In genomic region chr1:8214501-8215173, GRCh38 we compare ENCODE assay signal across 31 cellular contexts.
DNase-seq lines count a peak whose midpoint lies in the region; ATAC-seq, FAIRE-seq and TF ChIP-seq lines count a peak whose summit lies in the region.
"Had no signal": no experiment of that assay in that cellular context is flagged by ENCODE, and none has a peak within 500 bp of the region (broad histone marks: within the 10 kb centered on the region; RNA-seq: fewer than 3 reads in every experiment).

No MANE protein-coding gene starts in this region.

- dilution Hi-C loops in IMR-90 (cut with HindIII; ENCODE audit: low sequenced_read_pairs, unreplicated experiment): no loop called here

- no peak overlapping the region for H2AK9ac ChIP-seq in IMR-90 (replicated peaks; ENCODE audit: low read depth, low read length, poor library complexity)

- H3K27ac ChIP-seq in IMR-90 (ENCODE audit: insufficient read depth, low read length) (peak overlapping the region; percentile 3; the same call in 1 of the 2 replicates), mesendoderm (ENCODE audit: low read depth, low read length) (no peak overlapping the region)
- H3K27ac ChIP-seq: BLaER1, HL-60, testis had no signal

- peak; percentile 98 for FAIRE-seq in A204.1 (lab: Jason Lieb, UNC)
- FAIRE-seq: colon, D721Med, HepG2 had no signal

- H2BK20ac ChIP-seq in IMR-90 (ENCODE audit: low read depth, low read length): peak overlapping the region; percentile 91

- H3K36me3 ChIP-seq in IMR-90 (ENCODE audit: control insufficient read depth, insufficient read depth, low read length) (no peaks in the 10 kb centered on the region), mesendoderm (ENCODE audit: control insufficient read depth, insufficient read depth, low read length) (no peaks in the 10 kb centered on the region)
- H3K36me3 ChIP-seq: BLaER1, esophagus squamous epithelium, heart right ventricle had no signal

- H3K27me3 ChIP-seq in IMR-90 (ENCODE audit: control insufficient read depth, insufficient read depth, low read length): no peaks in the 10 kb centered on the region
- H3K27me3 ChIP-seq in mesendoderm (ENCODE audit: insufficient read depth, low read length, poor library complexity): no peaks in the 10 kb centered on the region
- H3K27me3 ChIP-seq: testis had no signal

- POLR2A ChIA-PET in IMR-90 (lab: Charles Lee; ENCODE audit: unreplicated experiment): no interaction called here

- H2AK5ac ChIP-seq in IMR-90 (ENCODE audit: low read depth, low read length): peak overlapping the region; percentile 32; the same call in 1 of the 2 replicates
- no peak overlapping the region for H2AK5ac ChIP-seq in mesendoderm (ENCODE audit: low read length)

- H3K79me1 ChIP-seq in IMR-90 (ENCODE audit: low read depth in 1 of 2, low read length in 2 of 2) (peaks cover 3 to 5% of the 10 kb centered on the region in 2 experiments; a peak in 2 of 4 replicates), mesendoderm (ENCODE audit: low read length) (no peaks in the 10 kb centered on the region)

- no peak for TF ChIP-seq RAD21 in IMR-90 (IDR thresholded peaks at IDR 0.05; ENCODE audit: low read length)

- H3K9me3 Mint-ChIP-seq in chondrocyte (ENCODE audit: low read depth): no peaks in the 10 kb centered on the region
- H3K9me3 Mint-ChIP-seq: activated naive CD8-positive, alpha-beta T cell treated with anti-CD3 and anti-CD28 coated beads, Interleukin-2, amount 50 U/mL, for 24 hours; effector memory CD8-positive, alpha-beta T cell; stimulated activated effector memory CD8-positive, alpha-beta T cell treated with anti-CD3 and anti-CD28 coated beads, Interleukin-12 subunit alpha, Interleukin-12 subunit beta, amount 100 ng/mL, for 72 hours had no signal

- no peaks in the 10 kb centered on the region for H3K9me3 ChIP-seq in IMR-90 (ENCODE audit: control insufficient read depth, insufficient read depth, low read length)
- H3K9me3 ChIP-seq: BLaER1, esophagus squamous epithelium, heart right ventricle, testis had no signal

- H3K9me1 ChIP-seq in IMR-90 (ENCODE audit: insufficient read depth, low read length): peaks cover 45% of the 10 kb centered on the region

- no peak for ATAC-seq in IMR-90 (ENCODE audit: low read depth)
- ATAC-seq in stimulated activated naive CD8-positive, alpha-beta T cell treated with anti-CD3 and anti-CD28 coated beads, Interleukin-15, Interleukin-2, amounts not matched to agents 100 U/mL and 50 U/mL, for 24 hours: no peak
- ATAC-seq: activated naive CD8-positive, alpha-beta T cell treated with anti-CD3 and anti-CD28 coated beads, Interleukin-2, amount 50 U/mL, for 24 hours; effector memory CD8-positive, alpha-beta T cell; heart right ventricle; HepG2; left colon; stimulated activated effector memory CD8-positive, alpha-beta T cell treated with anti-CD3 and anti-CD28 coated beads, Interleukin-12 subunit alpha, Interleukin-12 subunit beta, amount 100 ng/mL, for 72 hours had no signal

- CTCF ChIA-PET in IMR-90 (lab: Yijun Ruan, JAX): interaction anchor here (1.0 kb wide), 1 partner anchor 151 kb away, joined by 3 read pairs; no protein-coding TSS in a partner anchor

- H3K4me1 Mint-ChIP-seq in chondrocyte (ENCODE audit: low read depth): peaks cover 70% of the 10 kb centered on the region

- TF ChIP-seq POLR2A in IMR-90 (IDR thresholded peaks at IDR 0.05; ENCODE audit: low read depth, low read length): no peak

- H3K14ac ChIP-seq in IMR-90 (replicated peaks; ENCODE audit: low read depth, low read length): peak overlapping the region; percentile 43; the same call in 1 of the 2 replicates

- H3K23ac ChIP-seq in IMR-90 (ENCODE audit: low read depth, low read length) (peak overlapping the region; percentile 41; the same call in 1 of the 2 replicates), mesendoderm (ENCODE audit: low read length) (no peak overlapping the region)

- H3K18ac ChIP-seq in IMR-90 (ENCODE audit: low read depth, low read length) (peak overlapping the region; percentile 75), mesendoderm (ENCODE audit: low read length) (no peak overlapping the region)

- intact Hi-C loops in IMR-90 (cut with micrococcal nuclease) (no loop called here), head of caudate nucleus (cut with DNase I) (no loop called here)

- H2BK120ac ChIP-seq in IMR-90 (ENCODE audit: low read depth, low read length): peak overlapping the region; percentile 81
- no peak overlapping the region for H2BK120ac ChIP-seq in mesendoderm (ENCODE audit: low read depth, low read length)

- WGBS in IMR-90 (ENCODE audit: extremely low coverage in 2 of 2, insufficient read length in 1 of 2), 2 experiments: no CpG with 5 or more reads among the region's 6 CpGs
- WGBS in mesendoderm (ENCODE audit: extremely low coverage, insufficient coverage, low lambda C conversion rate): no CpG with 5 or more reads among the region's 6 CpGs

- in situ Hi-C loops in IMR-90 (cut with MboI; ENCODE audit: low sequenced_read_pairs): loop anchor here (10.0 kb wide), 1 partner anchor 180 kb away; no protein-coding TSS in a partner anchor

- peaks cover 57% of the 10 kb centered on the region for H3K4me1 ChIP-seq in IMR-90 (ENCODE audit: control insufficient read depth, insufficient read depth, low read length)
- H3K4me1 ChIP-seq in mesendoderm (ENCODE audit: control insufficient read depth, low read depth, low read length): peaks cover 4% of the 10 kb centered on the region

- H4K5ac ChIP-seq in IMR-90 (ENCODE audit: low read depth, low read length) (peak overlapping the region; percentile 33), mesendoderm (ENCODE audit: low read length) (no peak overlapping the region)

- peak overlapping the region; percentile 99; the same call in 1 of the 2 replicates for H4K91ac ChIP-seq in IMR-90 (ENCODE audit: insufficient read depth, low read depth, low read length)

- H4K8ac ChIP-seq in IMR-90 (ENCODE audit: low read depth in 2 of 2, low read length in 2 of 2) (peak overlapping the region; percentile 59 to 94; a peak in 3 of 4 replicates), mesendoderm (ENCODE audit: low read depth, low read length) (no peak overlapping the region)

- H2BK5ac ChIP-seq in IMR-90 (ENCODE audit: low read depth, low read length, poor library complexity, severe bottlenecking) (peak overlapping the region; percentile 27), mesendoderm (ENCODE audit: low read length) (no peak overlapping the region)

- H3K4me3 ChIP-seq in IMR-90 (ENCODE audit: insufficient read depth, low read depth, low read length) (no peak overlapping the region), mesendoderm (ENCODE audit: low read length) (no peak overlapping the region)
- H3K4me3 ChIP-seq: BLaER1, esophagus squamous epithelium, heart right ventricle, testis had no signal

- H3K56ac ChIP-seq in IMR-90 (ENCODE audit: extremely low read depth, insufficient read depth, low read length) (no peak overlapping the region), mesendoderm (ENCODE audit: low read length) (no peak overlapping the region)

- BruUV-seq in IMR-90 (replicated peaks; lab: Mats Ljungman, UMichigan): no TSS peak

- H3K9ac ChIP-seq in IMR-90 (ENCODE audit: low read depth, low read length) (no peak overlapping the region), mesendoderm (ENCODE audit: low read length) (no peak overlapping the region)
- H3K9ac ChIP-seq: BLaER1 had no signal

- no peaks in the 10 kb centered on the region for H3K79me2 ChIP-seq in mesendoderm (ENCODE audit: control insufficient read depth, insufficient read depth, low read length)

- peak overlapping the region; percentile 69 for H2BK15ac ChIP-seq in IMR-90 (ENCODE audit: low read depth, low read length)
- H2BK15ac ChIP-seq in mesendoderm (replicated peaks; ENCODE audit: low read depth): no peak overlapping the region

- H4K20me1 ChIP-seq in IMR-90 (ENCODE audit: insufficient read depth, low read length): no peaks in the 10 kb centered on the region
- H4K20me1 ChIP-seq: BLaER1 had no signal

- TF ChIP-seq CTCF in IMR-90 (conservative IDR thresholded peaks at IDR 0.05; ENCODE audit: low read depth, low read length) (0 out of 2 replicates have a peak, but pooled peaks have one; percentile 10), chondrocyte (IDR thresholded peaks at IDR 0.05) (peak; percentile 60)

- H3K4me3 Mint-ChIP-seq in chondrocyte (ENCODE audit: unreplicated experiment): no peak overlapping the region
- H3K4me3 Mint-ChIP-seq: activated naive CD8-positive, alpha-beta T cell treated with anti-CD3 and anti-CD28 coated beads, Interleukin-2, amount 50 U/mL, for 24 hours; brain; stimulated activated effector memory CD8-positive, alpha-beta T cell treated with anti-CD3 and anti-CD28 coated beads, Interleukin-12 subunit alpha, Interleukin-12 subunit beta, amount 100 ng/mL, for 72 hours had no signal

- peak overlapping the region; percentile 75 for H3K27ac Mint-ChIP-seq in chondrocyte (ENCODE audit: unreplicated experiment)
- H3K27ac Mint-ChIP-seq: activated naive CD8-positive, alpha-beta T cell treated with anti-CD3 and anti-CD28 coated beads, Interleukin-2, amount 50 U/mL, for 24 hours; brain; effector memory CD8-positive, alpha-beta T cell; stimulated activated effector memory CD8-positive, alpha-beta T cell treated with anti-CD3 and anti-CD28 coated beads, Interleukin-12 subunit alpha, Interleukin-12 subunit beta, amount 100 ng/mL, for 72 hours had no signal

- H3K4me2 ChIP-seq in IMR-90 (ENCODE audit: low read depth, low read length) (no peak overlapping the region), mesendoderm (ENCODE audit: low read length) (no peak overlapping the region)
- H3K4me2 ChIP-seq: BLaER1 had no signal

- H3K27me3 Mint-ChIP-seq in chondrocyte (ENCODE audit: low read depth): no peaks in the 10 kb centered on the region

- H2AFZ ChIP-seq in IMR-90 (replicated peaks; ENCODE audit: low read length, poor library complexity): no peak overlapping the region

- H3K4ac ChIP-seq in IMR-90 (ENCODE audit: low read depth, low read length) (peak overlapping the region; percentile 44), mesendoderm (ENCODE audit: low read depth, low read length) (no peak overlapping the region)

- DNase-seq in IMR-90 (no peak), chondrocyte (ENCODE audit: low spot score) (no peak), mesendoderm (peak; percentile 63), DMS53 treated with DMSO at 0.1 percent for 48 hours (lab: John Stamatoyannopoulos, UW; ENCODE audit: unreplicated experiment) (no peak), head of caudate nucleus (no peak)
- DNase-seq in stimulated activated CD4-positive, alpha-beta T cell treated with anti-CD3 and anti-CD28 coated beads, Interleukin-4, amount 100 ng/mL, for 1 hour: no peak
- DNase-seq in stimulated activated naive CD8-positive, alpha-beta T cell treated with anti-CD3 and anti-CD28 coated beads, Interleukin-15, Interleukin-2, amounts not matched to agents 100 U/mL and 50 U/mL, for 24 hours: no peak
- DNase-seq: 8988T; activated CD4-positive, alpha-beta T cell treated with anti-CD3 and anti-CD28 coated beads, Interleukin-2, amount 50 U/mL, for 48 hours; activated CD4-positive, CD25-positive, alpha-beta regulatory T cell; activated effector memory CD4-positive, alpha-beta T cell treated with anti-CD3 and anti-CD28 coated beads, Interleukin-2, amount 50 U/mL, for 16 hours; activated naive CD8-positive, alpha-beta T cell treated with anti-CD3 and anti-CD28 coated beads, Interleukin-2, amount 50 U/mL, for 24 hours; effector memory CD8-positive, alpha-beta T cell; esophagus squamous epithelium; GOT3; heart right ventricle; left colon; midbrain; NCI-H1092 treated with DMSO at 0.1 percent for 48 hours; NCI-H2081; NCI-H510A treated with DMSO at 0.1 percent for 48 hours; T1000; testis had no signal

- no peaks in the 10 kb centered on the region for H3K36me3 Mint-ChIP-seq in chondrocyte (ENCODE audit: low read depth)
